16 cellular contexts compared by ENCODE assay signal in genomic region chr4:15318621-15319348, GRCh38.
DNase-seq lines count a peak whose midpoint lies in the region; ATAC-seq and TF ChIP-seq lines count a peak whose summit lies in the region.
"Had no signal": no experiment of that assay in that cellular context is flagged by ENCODE, and none has a peak within 500 bp of the region (broad histone marks: within the 10 kb centered on the region; RNA-seq: fewer than 3 reads in every experiment).

No MANE protein-coding gene starts in this region.

- WGBS in GM23248 (ENCODE audit: low coverage in 1 of 2, low lambda C conversion rate in 2 of 2, missing lambda C conversion rate in 2 of 2), 2 experiments, result 85 to 87% methylated on average over 4 of the region's 4 CpGs
- WGBS in transverse colon (ENCODE audit: low coverage in 1 of 2), 2 donors, result 78 to 79% methylated on average over 4 of the region's 4 CpGs
- 65 to 85% methylated on average over 2 of the region's 4 CpGs for WGBS in gastroesophageal sphincter (ENCODE audit: low coverage in 1 of 2), 2 donors

- no peaks in the 10 kb centered on the region for H3K36me3 ChIP-seq in GM23248 (ENCODE audit: low read depth)
- no peaks in the 10 kb centered on the region for H3K36me3 ChIP-seq in transverse colon
- H3K36me3 ChIP-seq in gastroesophageal sphincter, result no peaks in the 10 kb centered on the region

- no peak overlapping the region for H2AFZ ChIP-seq in GM23248

- ATAC-seq in GM21825 (IDR thresholded peaks at IDR 0.05; ENCODE audit: unreplicated experiment), result no peak
- no peak for ATAC-seq in gastroesophageal sphincter
- ATAC-seq in GM21526 (IDR thresholded peaks at IDR 0.05; ENCODE audit: low FRiP score, unreplicated experiment), result no peak
- ATAC-seq: HepG2 had no signal

- TF ChIP-seq POLR2A in transverse colon (IDR thresholded peaks at IDR 0.05), result no peak
- no peak for TF ChIP-seq POLR2A in gastroesophageal sphincter (IDR thresholded peaks at IDR 0.05)

- in situ Hi-C loops in GM23248 (cut with MboI), result no loop called here
- in situ Hi-C loops in transverse colon (cut with MboI; ENCODE audit: low pct_ligation_motif_present in 1 of 4, low pct_unique_long_range_greater_than_20kb in 1 of 4, low sequenced_read_pairs in 3 of 4), result no loop called here

- H3K27me3 ChIP-seq in GM23248 (replicated peaks; ENCODE audit: insufficient read depth) (0 out of 2 replicates have a peak, but pooled peaks cover 1% of the 10 kb centered on the region), transverse colon (no peaks in the 10 kb centered on the region), gastroesophageal sphincter (no peaks in the 10 kb centered on the region)

- H3K9me2 ChIP-seq in GM23248 (ENCODE audit: insufficient read depth), result no peaks in the 10 kb centered on the region

- no peak overlapping the region for H3K4me3 ChIP-seq in GM23248
- no peak overlapping the region for H3K4me3 ChIP-seq in transverse colon
- H3K4me3 ChIP-seq in gastroesophageal sphincter, result no peak overlapping the region

- H3K4me2 ChIP-seq in GM23248 (ENCODE audit: unreplicated experiment), result peak overlapping the region; percentile 47

- H3K9me3 ChIP-seq in GM23248 (ENCODE audit: low read depth) (no peaks in the 10 kb centered on the region), transverse colon (no peaks in the 10 kb centered on the region), gastroesophageal sphincter (no peaks in the 10 kb centered on the region)
- H3K9me3 ChIP-seq: Caco-2 had no signal

- H3K4me1 ChIP-seq in GM23248 (ENCODE audit: insufficient read depth) (peaks cover 9% of the 10 kb centered on the region; the same call in 1 of the 2 replicates), transverse colon (no peaks in the 10 kb centered on the region), gastroesophageal sphincter (peaks cover 0 to 26% (median 4%) of the 10 kb centered on the region in 3 donors)
- H3K4me1 ChIP-seq: Caco-2 had no signal

- DNase-seq in AG08395 (ENCODE audit: low spot score), result peak; percentile 55
- DNase-seq in GM23248, result peak; percentile 61
- peak; percentile 50 for DNase-seq in amniotic stem cell (lab: John Stamatoyannopoulos, UW)
- DNase-seq in kidney glomerular epithelial cell (lab: John Stamatoyannopoulos, UW), result peak; percentile 1
- DNase-seq in transverse colon, result no peak
- DNase-seq: 8988T, Caco-2, GDM1, NCI-H1417 treated with DMSO at 0.1 percent for 48 hours, NCI-H2029, NCI-H2171 treated with DMSO at 0.1 percent for 48 hours, NCI-H510A had no signal

- TF ChIP-seq EP300 in transverse colon (IDR thresholded peaks at IDR 0.05; ENCODE audit: low read depth) (no peak), gastroesophageal sphincter (IDR thresholded peaks at IDR 0.05) (no peak)

- no peaks in the 10 kb centered on the region for H3K79me2 ChIP-seq in GM23248 (ENCODE audit: insufficient read depth)

- no peaks in the 10 kb centered on the region for H4K20me1 ChIP-seq in GM23248 (ENCODE audit: insufficient read depth)

- no peak for TF ChIP-seq CTCF in transverse colon (IDR thresholded peaks at IDR 0.05)
- no peak for TF ChIP-seq CTCF in gastroesophageal sphincter (IDR thresholded peaks at IDR 0.05)

- H3K9ac ChIP-seq in GM23248, result no peak overlapping the region

- intact Hi-C loops in transverse colon (cut with DNase I; ENCODE audit: low total_unique reads), result no loop called here

- no peaks in the 10 kb centered on the region for H3F3A ChIP-seq in GM23248 (ENCODE audit: insufficient read depth)

- H3K27ac ChIP-seq in GM23248, result no peak overlapping the region
- H3K27ac ChIP-seq in transverse colon, result no peak overlapping the region
- H3K27ac ChIP-seq in gastroesophageal sphincter, result no peak overlapping the region
